31 cellular contexts compared by ENCODE assay signal in genomic region chr5:34982823-34983222, GRCh38.
"Had no signal": no experiment of that assay in that cellular context is flagged by ENCODE, and none has a peak within 500 bp of the region (broad histone marks: within the 10 kb centered on the region; RNA-seq: fewer than 3 reads in every experiment).

No MANE protein-coding gene starts in this region.

- H3K4me1 ChIP-seq: ascending aorta had no signal

- H3K27ac ChIP-seq: ascending aorta, cardiac muscle cell, VCaP had no signal

- H3K36me3 ChIP-seq: ascending aorta, cardiac muscle cell had no signal

- DNase-seq: activated CD4-positive, alpha-beta memory T cell treated with anti-CD3 and anti-CD28 coated beads, Interleukin-2, amount 10 ng/mL, durations not matched to agents 7 days and 5 days; activated CD4-positive, alpha-beta T cell treated with anti-CD3 and anti-CD28 coated beads for 1 hour; activated CD4-positive, alpha-beta T cell treated with anti-CD3 and anti-CD28 coated beads for 36 hours; activated CD4-positive, alpha-beta T cell treated with anti-CD3 and anti-CD28 coated beads for 48 hours; activated CD4-positive, alpha-beta T cell treated with anti-CD3 and anti-CD28 coated beads, Interleukin-2, amount 10 ng/mL, durations not matched to agents 7 days and 5 days; activated CD4-positive, alpha-beta T cell treated with anti-CD3 and anti-CD28 coated beads, Interleukin-2, amount 50 U/mL, for 48 hours; activated CD4-positive, CD25-positive, alpha-beta regulatory T cell; activated CD8-positive, alpha-beta memory T cell treated with anti-CD3 and anti-CD28 coated beads for 24 hours; activated CD8-positive, alpha-beta memory T cell treated with anti-CD3 and anti-CD28 coated beads, Interleukin-2, amount 10 ng/mL, durations not matched to agents 7 days and 5 days; activated CD8-positive, alpha-beta memory T cell treated with anti-CD3 and anti-CD28 coated beads, Interleukin-2, amount 50 U/mL, for 48 hours; activated CD8-positive, alpha-beta T cell treated with anti-CD3 and anti-CD28 coated beads, Interleukin-2, amount 10 ng/mL, durations not matched to agents 7 days and 5 days; activated effector memory CD4-positive, alpha-beta T cell treated with Interleukin-2 at 50 U/mL for 16 hours; activated gamma-delta T cell; activated naive CD4-positive, alpha-beta T cell treated with anti-CD3 and anti-CD28 coated beads, Interleukin-2, amount 10 ng/mL, durations not matched to agents 7 days and 5 days; activated naive CD4-positive, alpha-beta T cell treated with Interleukin-2 at 50 U/mL for 16 hours; activated naive CD8-positive, alpha-beta T cell treated with anti-CD3 and anti-CD28 coated beads, Interleukin-2, amount 10 ng/mL, durations not matched to agents 7 days and 5 days; activated naive CD8-positive, alpha-beta T cell treated with anti-CD3 and anti-CD28 coated beads, Interleukin-2, amount 50 U/mL, for 24 hours; activated T-cell treated with anti-CD3 and anti-CD28 coated beads, Interleukin-2, amount 50 U/mL, for 24 hours; activated T-cell treated with anti-CD3 and anti-CD28 coated beads, Interleukin-2, amount 50 U/mL, for 48 hours; amygdala; anterior cingulate cortex; caudate nucleus; cerebellar nuclear complex; T-helper 1 cell; T-helper 2 cell; T-helper 9 cell had no signal

- ATAC-seq: activated CD4-positive, alpha-beta T cell treated with anti-CD3 and anti-CD28 coated beads for 36 hours; activated CD4-positive, CD25-positive, alpha-beta regulatory T cell treated with anti-CD3 and anti-CD28 coated beads, Interleukin-2, amount 50 U/mL, for 24 hours; activated CD8-positive, alpha-beta memory T cell treated with anti-CD3 and anti-CD28 coated beads, Interleukin-2, amount 10 ng/mL, durations not matched to agents 7 days and 5 days; activated CD8-positive, alpha-beta T cell treated with anti-CD3 and anti-CD28 coated beads, Interleukin-2, amount 10 ng/mL, durations not matched to agents 7 days and 5 days; activated naive CD8-positive, alpha-beta T cell treated with anti-CD3 and anti-CD28 coated beads, Interleukin-2, amount 50 U/mL, for 24 hours; WTC11 had no signal

- H3K27me3 ChIP-seq: ascending aorta, cardiac muscle cell had no signal

- H3K4me3 ChIP-seq: ascending aorta, cardiac muscle cell had no signal
